1 cellular context compared by ENCODE assay signal in the genomic region with DNA sequence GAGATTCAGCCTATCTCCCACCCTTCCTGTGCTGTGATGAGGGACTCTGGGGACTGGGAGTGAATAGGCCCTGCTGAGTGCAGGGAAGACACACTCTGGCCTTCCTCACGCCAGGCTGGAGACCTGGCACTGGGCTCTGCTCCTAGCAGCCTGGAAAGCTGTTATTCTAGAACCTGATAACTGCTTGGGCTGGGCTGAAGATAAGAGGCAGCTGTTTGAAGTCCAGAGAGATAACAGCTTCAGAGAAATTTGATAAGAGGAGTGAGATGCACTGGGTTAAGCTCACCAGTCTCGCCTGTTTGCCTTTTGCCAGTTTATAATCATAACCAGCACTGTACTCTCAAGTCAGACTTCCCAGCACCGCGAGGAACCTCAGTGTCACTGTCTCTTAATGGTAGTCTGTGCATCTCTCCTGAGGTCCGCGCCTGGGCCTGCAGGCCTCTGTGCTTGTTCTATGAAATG.
A peak's percentile ranks its signal among the peaks of the same experiment; 100 is the strongest.
TF ChIP-seq lines count a peak whose summit lies in the region.

No MANE protein-coding gene starts in this region.

TF ChIP-seq in K562, 482 proteins besides CTCF, POLR2A, EP300 and RAD21 (continued from another document and continues in another):
- no peak for TF ChIP-seq POLR2AphosphoS2 (IDR thresholded peaks at IDR 0.05; ENCODE audit: low read length)
- peak; percentile 98 for TF ChIP-seq MTA2 (IDR thresholded peaks at IDR 0.05; ENCODE audit: low read depth)
- TF ChIP-seq RNF2 (IDR thresholded peaks at IDR 0.05) = no peak
- no peak for TF ChIP-seq PKNOX1 (IDR thresholded peaks at IDR 0.05)
- peak; percentile 91 for TF ChIP-seq ZNF76 (CRISPR knock-in tag; IDR thresholded peaks at IDR 0.05; ENCODE audit: borderline replicate concordance)
- 0 out of 2 replicates have a peak, but pooled peaks have one; percentile 43 for TF ChIP-seq ZNF75A (CRISPR knock-in tag; IDR thresholded peaks at IDR 0.05)
- peak; percentile 99 for TF ChIP-seq TEAD4 (IDR thresholded peaks at IDR 0.05; ENCODE audit: low read length)
- no peak for TF ChIP-seq TEAD4 (CRISPR knock-in tag; IDR thresholded peaks at IDR 0.05; ENCODE audit: borderline replicate concordance)
- TF ChIP-seq NRF1 (conservative IDR thresholded peaks at IDR 0.05 in 1 of 2, IDR thresholded peaks at IDR 0.05 in 1 of 2) = no peak
- TF ChIP-seq TCF7 (IDR thresholded peaks at IDR 0.05; ENCODE audit: borderline replicate concordance) = peak; percentile 95
- TF ChIP-seq ZNF165 (CRISPR knock-in tag; IDR thresholded peaks at IDR 0.05; ENCODE audit: borderline replicate concordance) = 0 out of 2 replicates have a peak, but pooled peaks have one; percentile 36
- no peak for TF ChIP-seq DIDO1 (tag; IDR thresholded peaks at IDR 0.05; ENCODE audit: low read depth)
- TF ChIP-seq, protein P1, sequence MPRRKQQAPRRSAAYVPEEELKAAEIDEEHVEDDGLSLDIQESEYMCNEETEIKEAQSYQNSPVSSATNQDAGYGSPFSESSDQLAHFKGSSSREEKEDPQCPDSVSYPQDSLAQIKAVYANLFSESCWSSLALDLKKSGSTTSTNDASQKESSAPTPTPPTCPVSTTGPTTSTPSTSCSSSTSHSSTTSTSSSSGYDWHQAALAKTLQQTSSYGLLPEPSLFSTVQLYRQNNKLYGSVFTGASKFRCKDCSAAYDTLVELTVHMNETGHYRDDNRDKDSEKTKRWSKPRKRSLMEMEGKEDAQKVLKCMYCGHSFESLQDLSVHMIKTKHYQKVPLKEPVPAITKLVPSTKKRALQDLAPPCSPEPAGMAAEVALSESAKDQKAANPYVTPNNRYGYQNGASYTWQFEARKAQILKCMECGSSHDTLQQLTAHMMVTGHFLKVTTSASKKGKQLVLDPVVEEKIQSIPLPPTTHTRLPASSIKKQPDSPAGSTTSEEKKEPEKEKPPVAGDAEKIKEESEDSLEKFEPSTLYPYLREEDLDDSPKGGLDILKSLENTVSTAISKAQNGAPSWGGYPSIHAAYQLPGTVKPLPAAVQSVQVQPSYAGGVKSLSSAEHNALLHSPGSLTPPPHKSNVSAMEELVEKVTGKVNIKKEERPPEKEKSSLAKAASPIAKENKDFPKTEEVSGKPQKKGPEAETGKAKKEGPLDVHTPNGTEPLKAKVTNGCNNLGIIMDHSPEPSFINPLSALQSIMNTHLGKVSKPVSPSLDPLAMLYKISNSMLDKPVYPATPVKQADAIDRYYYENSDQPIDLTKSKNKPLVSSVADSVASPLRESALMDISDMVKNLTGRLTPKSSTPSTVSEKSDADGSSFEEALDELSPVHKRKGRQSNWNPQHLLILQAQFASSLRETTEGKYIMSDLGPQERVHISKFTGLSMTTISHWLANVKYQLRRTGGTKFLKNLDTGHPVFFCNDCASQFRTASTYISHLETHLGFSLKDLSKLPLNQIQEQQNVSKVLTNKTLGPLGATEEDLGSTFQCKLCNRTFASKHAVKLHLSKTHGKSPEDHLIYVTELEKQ (CRISPR knock-in tag; IDR thresholded peaks at IDR 0.05) = 0 out of 2 replicates have a peak, but pooled peaks have one; percentile 62
- TF ChIP-seq FOXP1 (CRISPR knock-in tag; IDR thresholded peaks at IDR 0.05) = no peak
- TF ChIP-seq, protein P2, sequence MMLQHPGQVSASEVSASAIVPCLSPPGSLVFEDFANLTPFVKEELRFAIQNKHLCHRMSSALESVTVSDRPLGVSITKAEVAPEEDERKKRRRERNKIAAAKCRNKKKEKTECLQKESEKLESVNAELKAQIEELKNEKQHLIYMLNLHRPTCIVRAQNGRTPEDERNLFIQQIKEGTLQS (IDR thresholded peaks at IDR 0.05) = no peak; the same call in 1 of the 2 replicates
- TF ChIP-seq, protein P2 (CRISPR knock-in tag; conservative IDR thresholded peaks at IDR 0.05) = no peak
- TF ChIP-seq MBD2 (IDR thresholded peaks at IDR 0.05; ENCODE audit: borderline replicate concordance, low read depth) = peak; percentile 49; the same call in 1 of the 2 replicates
- TF ChIP-seq FUS (optimal IDR thresholded peaks at IDR 0.05; ENCODE audit: low read depth, low read length) = no peak
- TF ChIP-seq MTA1 (IDR thresholded peaks at IDR 0.05; ENCODE audit: borderline replicate concordance) = peak; percentile 92
- TF ChIP-seq SMAD1 (IDR thresholded peaks at IDR 0.05; ENCODE audit: low read depth, low read length, partially characterized antibody) = peak; percentile 85
- TF ChIP-seq TOE1 (IDR thresholded peaks at IDR 0.05; ENCODE audit: borderline replicate concordance) = peak; percentile 18; the same call in 1 of the 2 replicates
- TF ChIP-seq TOE1 (CRISPR knock-in tag; IDR thresholded peaks at IDR 0.05; ENCODE audit: borderline replicate concordance, low read depth) = no peak
- peak; percentile 65; the same call in 1 of the 2 replicates for TF ChIP-seq TCF7L2 (IDR thresholded peaks at IDR 0.05; ENCODE audit: low read depth, low read length)
- peak; percentile 86 for TF ChIP-seq DMBX1 (CRISPR knock-in tag; IDR thresholded peaks at IDR 0.05; ENCODE audit: borderline replicate concordance)
- TF ChIP-seq BCL6 (CRISPR knock-in tag; IDR thresholded peaks at IDR 0.05) = peak; percentile 85
- TF ChIP-seq MYNN (IDR thresholded peaks at IDR 0.05) = peak; percentile 92
- no peak for TF ChIP-seq MYNN (CRISPR knock-in tag; IDR thresholded peaks at IDR 0.05)
- peak; percentile 88 for TF ChIP-seq CTBP1 (IDR thresholded peaks at IDR 0.05; ENCODE audit: borderline replicate concordance)
- peak; percentile 78 for TF ChIP-seq MTA3 (IDR thresholded peaks at IDR 0.05; ENCODE audit: borderline replicate concordance)
- peak; percentile 53 for TF ChIP-seq NFE2 (IDR thresholded peaks at IDR 0.05; ENCODE audit: low read depth)
- peak in 1 of 2 experiments; percentile 97; a peak in 2 of 4 replicates for TF ChIP-seq TBL1XR1 (IDR thresholded peaks at IDR 0.05; ENCODE audit: low read length in 2 of 2)
- TF ChIP-seq, protein P3, sequence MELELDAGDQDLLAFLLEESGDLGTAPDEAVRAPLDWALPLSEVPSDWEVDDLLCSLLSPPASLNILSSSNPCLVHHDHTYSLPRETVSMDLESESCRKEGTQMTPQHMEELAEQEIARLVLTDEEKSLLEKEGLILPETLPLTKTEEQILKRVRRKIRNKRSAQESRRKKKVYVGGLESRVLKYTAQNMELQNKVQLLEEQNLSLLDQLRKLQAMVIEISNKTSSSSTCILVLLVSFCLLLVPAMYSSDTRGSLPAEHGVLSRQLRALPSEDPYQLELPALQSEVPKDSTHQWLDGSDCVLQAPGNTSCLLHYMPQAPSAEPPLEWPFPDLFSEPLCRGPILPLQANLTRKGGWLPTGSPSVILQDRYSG (tag; conservative IDR thresholded peaks at IDR 0.05; ENCODE audit: low read depth) = peak; percentile 52; the same call in 1 of the 2 replicates
- peak; percentile 70; the same call in 1 of the 2 replicates for TF ChIP-seq HMG20A (CRISPR knock-in tag; conservative IDR thresholded peaks at IDR 0.05)
- no peak for TF ChIP-seq TGIF2 (CRISPR knock-in tag; IDR thresholded peaks at IDR 0.05)
- TF ChIP-seq, protein P4, sequence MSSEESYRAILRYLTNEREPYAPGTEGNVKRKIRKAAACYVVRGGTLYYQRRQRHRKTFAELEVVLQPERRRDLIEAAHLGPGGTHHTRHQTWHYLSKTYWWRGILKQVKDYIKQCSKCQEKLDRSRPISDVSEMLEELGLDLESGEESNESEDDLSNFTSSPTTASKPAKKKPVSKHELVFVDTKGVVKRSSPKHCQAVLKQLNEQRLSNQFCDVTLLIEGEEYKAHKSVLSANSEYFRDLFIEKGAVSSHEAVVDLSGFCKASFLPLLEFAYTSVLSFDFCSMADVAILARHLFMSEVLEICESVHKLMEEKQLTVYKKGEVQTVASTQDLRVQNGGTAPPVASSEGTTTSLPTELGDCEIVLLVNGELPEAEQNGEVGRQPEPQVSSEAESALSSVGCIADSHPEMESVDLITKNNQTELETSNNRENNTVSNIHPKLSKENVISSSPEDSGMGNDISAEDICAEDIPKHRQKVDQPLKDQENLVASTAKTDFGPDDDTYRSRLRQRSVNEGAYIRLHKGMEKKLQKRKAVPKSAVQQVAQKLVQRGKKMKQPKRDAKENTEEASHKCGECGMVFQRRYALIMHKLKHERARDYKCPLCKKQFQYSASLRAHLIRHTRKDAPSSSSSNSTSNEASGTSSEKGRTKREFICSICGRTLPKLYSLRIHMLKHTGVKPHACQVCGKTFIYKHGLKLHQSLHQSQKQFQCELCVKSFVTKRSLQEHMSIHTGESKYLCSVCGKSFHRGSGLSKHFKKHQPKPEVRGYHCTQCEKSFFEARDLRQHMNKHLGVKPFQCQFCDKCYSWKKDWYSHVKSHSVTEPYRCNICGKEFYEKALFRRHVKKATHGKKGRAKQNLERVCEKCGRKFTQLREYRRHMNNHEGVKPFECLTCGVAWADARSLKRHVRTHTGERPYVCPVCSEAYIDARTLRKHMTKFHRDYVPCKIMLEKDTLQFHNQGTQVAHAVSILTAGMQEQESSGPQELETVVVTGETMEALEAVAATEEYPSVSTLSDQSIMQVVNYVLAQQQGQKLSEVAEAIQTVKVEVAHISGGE (CRISPR knock-in tag; IDR thresholded peaks at IDR 0.05) = peak in 1 of 3 experiments; percentile 70; a peak in 2 of 6 replicates
- TF ChIP-seq ZNF639 (CRISPR knock-in tag; conservative IDR thresholded peaks at IDR 0.05 in 1 of 2, IDR thresholded peaks at IDR 0.05 in 1 of 2) = peak in 1 of 2 experiments; percentile 79; a peak in 2 of 4 replicates
- TF ChIP-seq RUNX1 (IDR thresholded peaks at IDR 0.05; ENCODE audit: low read depth) = peak; percentile 89
- TF ChIP-seq ZNF197 (CRISPR knock-in tag; IDR thresholded peaks at IDR 0.05; ENCODE audit: low read depth) = peak; percentile 93; the same call in 1 of the 2 replicates
- peak; percentile 71; the same call in 1 of the 2 replicates for TF ChIP-seq MEF2D (tag; conservative IDR thresholded peaks at IDR 0.05; ENCODE audit: low read depth)
- peak; percentile 92 for TF ChIP-seq TCF3 (CRISPR knock-in tag; IDR thresholded peaks at IDR 0.05)
- TF ChIP-seq ELF4 (CRISPR knock-in tag; IDR thresholded peaks at IDR 0.05) = 0 out of 2 replicates have a peak, but pooled peaks have one; percentile 71
- no peak for TF ChIP-seq STAT6 (CRISPR knock-in tag; IDR thresholded peaks at IDR 0.05)
- no peak for TF ChIP-seq PHB (CRISPR knock-in tag; IDR thresholded peaks at IDR 0.05)
- peak; percentile 82; the same call in 1 of the 2 replicates for TF ChIP-seq ZBED1 (IDR thresholded peaks at IDR 0.05)
- TF ChIP-seq ZNF232 (CRISPR knock-in tag; IDR thresholded peaks at IDR 0.05) = no peak
- TF ChIP-seq FOXA3 (CRISPR knock-in tag; conservative IDR thresholded peaks at IDR 0.05 in 1 of 2, IDR thresholded peaks at IDR 0.05 in 1 of 2) = 0 out of 4 replicates have a peak, but pooled peaks of 1 of the 2 experiments have one; percentile 13
- TF ChIP-seq ZNF239 (CRISPR knock-in tag; IDR thresholded peaks at IDR 0.05) = peak; percentile 73
